In the genomic region with DNA sequence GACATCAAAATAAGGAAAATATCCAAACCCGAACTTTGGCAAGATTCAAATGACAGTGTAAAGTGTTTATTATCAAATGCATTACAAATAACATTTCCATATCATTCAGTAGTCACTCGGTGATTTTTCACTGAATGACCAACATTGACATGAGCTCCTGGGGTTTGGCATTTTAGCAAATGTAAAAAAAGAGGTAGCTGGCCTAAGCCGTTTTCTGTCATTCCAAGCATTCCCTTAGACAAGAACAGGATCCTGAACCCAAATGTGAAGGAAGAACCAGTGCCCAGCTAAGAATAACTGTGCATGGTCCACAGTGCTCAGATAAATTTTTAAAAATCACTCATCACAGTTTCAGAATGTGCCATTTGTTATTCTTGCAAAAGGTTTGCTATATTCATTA, we compare ENCODE assay signal across 24 cellular contexts.
DNase-seq lines count a peak whose midpoint lies in the region; FAIRE-seq and TF ChIP-seq lines count a peak whose summit lies in the region.
"Had no signal": no experiment of that assay in that cellular context is flagged by ENCODE, and none has a peak within 500 bp of the region (broad histone marks: within the 10 kb centered on the region; RNA-seq: fewer than 3 reads in every experiment).

No MANE protein-coding gene starts in this region.

- H4K8ac ChIP-seq in mesendoderm (ENCODE audit: low read depth, low read length): no peak overlapping the region

- H3K4me2 ChIP-seq in mesendoderm (ENCODE audit: low read length): no peak overlapping the region
- H3K4me2 ChIP-seq: A549 had no signal

- H3K4me3 ChIP-seq in mesendoderm (ENCODE audit: low read length): no peak overlapping the region
- H3K4me3 ChIP-seq in esophagus muscularis mucosa: no peak overlapping the region
- no peak overlapping the region for H3K4me3 ChIP-seq in BE2C (ENCODE audit: low read depth, low read length)
- H3K4me3 ChIP-seq: A549, GM12878, GM23248 had no signal

- no peak overlapping the region for H2BK5ac ChIP-seq in mesendoderm (ENCODE audit: low read length)

- H3K27ac ChIP-seq in mesendoderm (ENCODE audit: low read depth, low read length): no peak overlapping the region
- no peak overlapping the region for H3K27ac ChIP-seq in esophagus muscularis mucosa (replicated peaks in 1 of 4)
- H3K27ac ChIP-seq: A549, GM23248 had no signal

- no peak overlapping the region for H3K9ac ChIP-seq in mesendoderm (ENCODE audit: low read length)
- H3K9ac ChIP-seq: GM23248 had no signal

- no peak overlapping the region for H2BK120ac ChIP-seq in mesendoderm (ENCODE audit: low read depth, low read length)

- no peak overlapping the region for H3K4me3 Mint-ChIP-seq in chondrocyte (ENCODE audit: unreplicated experiment)
- H3K4me3 Mint-ChIP-seq in osteocyte (ENCODE audit: unreplicated experiment): no peak overlapping the region
- H3K4me3 Mint-ChIP-seq: CD4-positive, alpha-beta memory T cell had no signal

- H3K79me1 ChIP-seq in mesendoderm (ENCODE audit: low read length): no peaks in the 10 kb centered on the region

- no peak overlapping the region for H3K18ac ChIP-seq in mesendoderm (ENCODE audit: low read length)

- H3K36me3 Mint-ChIP-seq in chondrocyte (ENCODE audit: low read depth) (no peaks in the 10 kb centered on the region), osteocyte (ENCODE audit: unreplicated experiment) (peaks cover 4% of the 10 kb centered on the region)
- H3K36me3 Mint-ChIP-seq: CD4-positive, alpha-beta memory T cell had no signal

- H2AK5ac ChIP-seq in mesendoderm (ENCODE audit: low read length): no peak overlapping the region

- no peaks in the 10 kb centered on the region for H3K79me2 ChIP-seq in mesendoderm (ENCODE audit: control insufficient read depth, insufficient read depth, low read length)

- H3K56ac ChIP-seq in mesendoderm (ENCODE audit: low read length): no peak overlapping the region

- no peak for DNase-seq in H54 (ENCODE audit: insufficient read length, low spot score)
- no peak for DNase-seq in chondrocyte (ENCODE audit: low spot score)
- DNase-seq in mesendoderm: peak; percentile 66
- no peak for DNase-seq in esophagus muscularis mucosa (ENCODE audit: extremely low spot score)
- DNase-seq in germinal center (ENCODE audit: low spot score): no peak
- DNase-seq in osteocyte (ENCODE audit: extremely low spot score, unreplicated experiment): no peak
- no peak for DNase-seq in BE2C
- DNase-seq: 8988T; ACHN; AML-193; C1 segment of cervical spinal cord; Calu3; CD4-positive, alpha-beta memory T cell; COR-L47; DMS153; DMS79; EL; GDM1; GM23248; H7; HCEC 1CT had no signal

- no peak overlapping the region for H2BK15ac ChIP-seq in mesendoderm (replicated peaks; ENCODE audit: low read depth)

- TF ChIP-seq EP300 in esophagus muscularis mucosa (IDR thresholded peaks at IDR 0.05): no peak

- intact Hi-C loops in esophagus muscularis mucosa (cut with DNase I): no loop called here

- H3K27me3 ChIP-seq in mesendoderm (ENCODE audit: insufficient read depth, low read length, poor library complexity) (no peaks in the 10 kb centered on the region), esophagus muscularis mucosa (no peaks in the 10 kb centered on the region), BE2C (no peaks in the 10 kb centered on the region)

- H3K9me3 ChIP-seq in esophagus muscularis mucosa (no peaks in the 10 kb centered on the region), BE2C (no peaks in the 10 kb centered on the region; the same call in 1 of the 2 replicates)
- H3K9me3 ChIP-seq: A549 had no signal

- H3K9me3 Mint-ChIP-seq in chondrocyte (ENCODE audit: low read depth) (no peaks in the 10 kb centered on the region), osteocyte (ENCODE audit: unreplicated experiment) (no peaks in the 10 kb centered on the region)
- H3K9me3 Mint-ChIP-seq: CD4-positive, alpha-beta memory T cell had no signal

- no peak overlapping the region for H3K23ac ChIP-seq in mesendoderm (ENCODE audit: low read length)

- TF ChIP-seq CTCF in chondrocyte (IDR thresholded peaks at IDR 0.05): no peak
- TF ChIP-seq CTCF in esophagus muscularis mucosa (IDR thresholded peaks at IDR 0.05): no peak
- TF ChIP-seq CTCF in osteocyte (IDR thresholded peaks at IDR 0.05): no peak
- TF ChIP-seq CTCF in BE2C (IDR thresholded peaks at IDR 0.05; ENCODE audit: low read depth, low read length): no peak

- H3K36me3 ChIP-seq in mesendoderm (ENCODE audit: control insufficient read depth, insufficient read depth, low read length) (no peaks in the 10 kb centered on the region), esophagus muscularis mucosa (no peaks in the 10 kb centered on the region), BE2C (no peaks in the 10 kb centered on the region)

- H4K5ac ChIP-seq in mesendoderm (ENCODE audit: low read length): no peak overlapping the region

- peak; percentile 50 for FAIRE-seq in H54 (lab: Jason Lieb, UNC)
- FAIRE-seq: A549, GM12878, GM19239 had no signal

- WGBS in mesendoderm (ENCODE audit: extremely low coverage, insufficient coverage, low lambda C conversion rate): no CpG with 5 or more reads among the region's 3 CpGs
- WGBS in esophagus muscularis mucosa: 90% methylated on average over 3 of the region's 3 CpGs

- H3K4ac ChIP-seq in mesendoderm (ENCODE audit: low read depth, low read length): no peak overlapping the region

- TF ChIP-seq POLR2A in H54 (IDR thresholded peaks at IDR 0.05; ENCODE audit: low read depth, low read length): no peak
- no peak for TF ChIP-seq POLR2A in esophagus muscularis mucosa (IDR thresholded peaks at IDR 0.05; ENCODE audit: low read depth)

- H3K27ac Mint-ChIP-seq in chondrocyte (ENCODE audit: unreplicated experiment): peak overlapping the region; percentile 19
- no peak overlapping the region for H3K27ac Mint-ChIP-seq in osteocyte (ENCODE audit: unreplicated experiment)
- H3K27ac Mint-ChIP-seq: CD4-positive, alpha-beta memory T cell had no signal

- no peaks in the 10 kb centered on the region for H3K27me3 Mint-ChIP-seq in chondrocyte (ENCODE audit: low read depth)
- no peaks in the 10 kb centered on the region for H3K27me3 Mint-ChIP-seq in osteocyte (ENCODE audit: unreplicated experiment)
- H3K27me3 Mint-ChIP-seq: CD4-positive, alpha-beta memory T cell had no signal

- H3K4me1 ChIP-seq in mesendoderm (ENCODE audit: control insufficient read depth, low read depth, low read length) (peaks cover 12% of the 10 kb centered on the region), esophagus muscularis mucosa (no peaks in the 10 kb centered on the region), BE2C (0 out of 2 replicates have a peak, but pooled peaks cover 3% of the 10 kb centered on the region)

- H3K4me1 Mint-ChIP-seq in chondrocyte (ENCODE audit: low read depth): peaks cover 31% of the 10 kb centered on the region
- H3K4me1 Mint-ChIP-seq in osteocyte (ENCODE audit: unreplicated experiment): peaks cover 20% of the 10 kb centered on the region
- H3K4me1 Mint-ChIP-seq: CD4-positive, alpha-beta memory T cell had no signal
